Comparison of ENCODE assay signal across 11 cellular contexts in genomic region chr7:76300210-76300731, GRCh38. TPM values are rescaled to one million over a fixed set of nuclear protein-coding genes. Genes with fewer than 3 reads are reported as not detected.
DNase-seq lines count a peak whose midpoint lies in the region; TF ChIP-seq lines count a peak whose summit lies in the region.
"Had no signal": no experiment of that assay in that cellular context is flagged by ENCODE, and none has a peak within 500 bp of the region (broad histone marks: within the 10 kb centered on the region; RNA-seq: fewer than 3 reads in every experiment).

No MANE protein-coding gene starts in this region.

- TF ChIP-seq CTCF in AG10803 (conservative IDR thresholded peaks at IDR 0.05; ENCODE audit: low read length) (no peak), colonic mucosa (IDR thresholded peaks at IDR 0.05) (no peak), MM.1S (IDR thresholded peaks at IDR 0.05; ENCODE audit: low read length) (no peak)

- DNase-seq in AG10803 (ENCODE audit: low read depth) (peak; percentile 79), NCI-H2196 (lab: John Stamatoyannopoulos, UW; ENCODE audit: unreplicated experiment) (peak; percentile 75), colonic mucosa (peak; percentile 67), mesenchymal stem cell (peak; percentile 81), G401 (ENCODE audit: low spot score) (no peak), MM.1S (no peak), activated T-cell treated with anti-CD3 and anti-CD28 coated beads for 4 hours (no peak), HUDEP-2 (lab: John Stamatoyannopoulos, UW; ENCODE audit: unreplicated experiment in 76 of 76) (no peak)
- DNase-seq: activated CD8-positive, alpha-beta memory T cell treated with anti-CD3 and anti-CD28 coated beads for 24 hours; midbrain had no signal

- in situ Hi-C loops in G401 (cut with HindIII; ENCODE audit: low sequenced_read_pairs), result loop anchor here (10.0 kb wide), 1 partner anchor 95 kb away; the partner anchor contains the start of gene SRRM3

- H3K9me2 ChIP-seq in MM.1S (replicated peaks; ENCODE audit: insufficient read depth, low read length), result no peaks in the 10 kb centered on the region

- H3K4me1 ChIP-seq in colonic mucosa (peaks cover 13% of the 10 kb centered on the region), mesenchymal stem cell (ENCODE audit: control insufficient read depth, insufficient read depth, low read depth, low read length) (peaks cover 27% of the 10 kb centered on the region), MM.1S (ENCODE audit: low read length) (no peaks in the 10 kb centered on the region)

- WGBS in mesenchymal stem cell, result 93% methylated on average over 6 of the region's 7 CpGs

- H2BK15ac ChIP-seq in mesenchymal stem cell (ENCODE audit: low read depth, poor library complexity, severe bottlenecking), result no peak overlapping the region

- H3K4me2 ChIP-seq in mesenchymal stem cell (ENCODE audit: low read length, poor library complexity, severe bottlenecking) (no peak overlapping the region), MM.1S (ENCODE audit: low read depth, low read length) (no peak overlapping the region)
- H3K4me2 ChIP-seq: KMS-11 had no signal

- no peak overlapping the region for H3K14ac ChIP-seq in mesenchymal stem cell (ENCODE audit: low read length in 2 of 2)

- H3K23ac ChIP-seq in mesenchymal stem cell (ENCODE audit: low read length in 2 of 2), result no peak overlapping the region

- no peaks in the 10 kb centered on the region for H3K27me3 ChIP-seq in colonic mucosa
- no peaks in the 10 kb centered on the region for H3K27me3 ChIP-seq in mesenchymal stem cell (ENCODE audit: control insufficient read depth in 1 of 2, insufficient read depth in 1 of 2, low read length in 2 of 2)
- H3K27me3 ChIP-seq in MM.1S (replicated peaks; ENCODE audit: insufficient read depth, low read length), result peaks cover 10% of the 10 kb centered on the region; the same call in 1 of the 2 replicates

- no peaks in the 10 kb centered on the region for H3K36me3 ChIP-seq in colonic mucosa
- H3K36me3 ChIP-seq in mesenchymal stem cell (ENCODE audit: control insufficient read depth in 1 of 2, insufficient read depth in 2 of 2, low read depth in 1 of 2, low read length in 2 of 2), result peaks cover 10 to 11% of the 10 kb centered on the region in 2 experiments
- no peaks in the 10 kb centered on the region for H3K36me3 ChIP-seq in MM.1S (replicated peaks; ENCODE audit: insufficient read depth, low read length)

- H3F3A ChIP-seq in MM.1S (ENCODE audit: insufficient read depth, low read length), result no peaks in the 10 kb centered on the region; the same call in 1 of the 2 replicates

- no peak overlapping the region for H3K9ac ChIP-seq in colonic mucosa (ENCODE audit: low read depth in 2 of 2, low read length in 2 of 2)
- H3K9ac ChIP-seq in mesenchymal stem cell (ENCODE audit: low read length), result no peak overlapping the region
- no peak overlapping the region for H3K9ac ChIP-seq in MM.1S (ENCODE audit: low read length)
- H3K9ac ChIP-seq: KMS-11 had no signal

- no peak overlapping the region for H2BK5ac ChIP-seq in mesenchymal stem cell (ENCODE audit: low read depth, low read length, poor library complexity, severe bottlenecking)

- no peak overlapping the region for H2BK12ac ChIP-seq in mesenchymal stem cell (ENCODE audit: low read length in 2 of 2)

- no peak overlapping the region for H2BK120ac ChIP-seq in mesenchymal stem cell (ENCODE audit: low read depth, low read length)

- H2AK5ac ChIP-seq in mesenchymal stem cell (ENCODE audit: low read length, severe bottlenecking), result no peak overlapping the region

- H4K8ac ChIP-seq in mesenchymal stem cell (ENCODE audit: low read length), result no peak overlapping the region

- H3K18ac ChIP-seq in mesenchymal stem cell (ENCODE audit: low read depth in 1 of 2, low read length in 2 of 2), result no peak overlapping the region

- H3K79me1 ChIP-seq in mesenchymal stem cell (replicated peaks; ENCODE audit: low read length, poor library complexity, severe bottlenecking), result no peaks in the 10 kb centered on the region

- H3K9me3 ChIP-seq in colonic mucosa, result no peaks in the 10 kb centered on the region
- no peaks in the 10 kb centered on the region for H3K9me3 ChIP-seq in mesenchymal stem cell (ENCODE audit: control insufficient read depth, low read length)
- H3K9me3 ChIP-seq in MM.1S (replicated peaks; ENCODE audit: insufficient read depth, low read length), result no peaks in the 10 kb centered on the region

- no peak overlapping the region for H3K4ac ChIP-seq in mesenchymal stem cell (ENCODE audit: low read depth in 1 of 2, low read length in 2 of 2)

- H4K20me1 ChIP-seq in MM.1S (ENCODE audit: insufficient read depth, low read length), result no peaks in the 10 kb centered on the region

- H3K4me3 ChIP-seq in AG10803 (ENCODE audit: low read length) (no peak overlapping the region), colonic mucosa (no peak overlapping the region), mesenchymal stem cell (ENCODE audit: insufficient read depth in 1 of 2, low read depth in 1 of 2, low read length in 2 of 2) (no peak overlapping the region), MM.1S (ENCODE audit: low read length) (no peak overlapping the region)

- H2AFZ ChIP-seq in mesenchymal stem cell (ENCODE audit: low read depth, low read length) (no peak overlapping the region), MM.1S (ENCODE audit: low read length) (no peak overlapping the region)

- no peak overlapping the region for H4K91ac ChIP-seq in mesenchymal stem cell (ENCODE audit: low read length)

- H3K27ac ChIP-seq in colonic mucosa (no peak overlapping the region), mesenchymal stem cell (ENCODE audit: low read length, poor library complexity, severe bottlenecking) (no peak overlapping the region), MM.1S (ENCODE audit: low read length) (no peak overlapping the region)
- H3K27ac ChIP-seq: KMS-11 had no signal

- H3K79me2 ChIP-seq in MM.1S (ENCODE audit: low read length), result no peaks in the 10 kb centered on the region

- intact Hi-C loops in colonic mucosa (cut with DNase I), result no loop called here

RNA-seq across cellular contexts. Expression of gene HSPB1, which starts 2.2 kb away (rescaled TPM):
- total RNA-seq in colonic mucosa, result 100 to 1,000 TPM; 539 to 844 TPM
- 794 TPM for polyA plus RNA-seq in mesenchymal stem cell (2013, experiment 1 of 2)
- 815 TPM for polyA plus RNA-seq in mesenchymal stem cell (2013, experiment 2 of 2)
- 129 and 145 TPM in 2 replicates for total RNA-seq in G401 (2014; rRNA removed; shearing (Covaris generic))

RNA-seq across cellular contexts. Expression of gene YWHAG, which starts 58.5 kb away (rescaled TPM):
- 100 to 1,000 TPM; 104 to 121 TPM for total RNA-seq in colonic mucosa
- 106 TPM for polyA plus RNA-seq in mesenchymal stem cell (2013, experiment 1 of 2)
- polyA plus RNA-seq in mesenchymal stem cell (2013, experiment 2 of 2), result 107 TPM
- 88.9 and 113 TPM in 2 replicates for total RNA-seq in G401 (2014; rRNA removed; shearing (Covaris generic))

Comparison
In these comparisons a context has a peak if more than half of its experiments do, and no peak if none do; other contexts are left out.
1. DNase-seq: peak in AG10803 (single experiment), NCI-H2196 (single experiment), colonic mucosa (single experiment) and mesenchymal stem cell (single experiment); none in G401 (single experiment), MM.1S (single experiment), activated T-cell treated with anti-CD3 and anti-CD28 coated beads for 4 hours (single experiment) and HUDEP-2 (0 of 76).